In genomic region chr1:156652992-156653355, GRCh38 we compare ENCODE assay signal across 26 cellular contexts. TPM values are rescaled to one million over a fixed set of nuclear protein-coding genes. Genes with fewer than 3 reads are reported as not detected.
DNase-seq lines count a peak whose midpoint lies in the region; ATAC-seq, FAIRE-seq and TF ChIP-seq lines count a peak whose summit lies in the region.
"Had no signal": no experiment of that assay in that cellular context is flagged by ENCODE, and none has a peak within 500 bp of the region (broad histone marks: within the 10 kb centered on the region; RNA-seq: fewer than 3 reads in every experiment).

No MANE protein-coding gene starts in this region.

- no peak overlapping the region for H3K4me3 ChIP-seq in HepG2 (replicated peaks in 1 of 3; ENCODE audit: insufficient read depth in 1 of 3, low read depth in 2 of 3, low read length in 3 of 3)
- H3K4me3 ChIP-seq in right lobe of liver: no peak overlapping the region
- H3K4me3 ChIP-seq in osteoblast (ENCODE audit: insufficient read depth, low read length): no peak overlapping the region
- H3K4me3 ChIP-seq: BLaER1 had no signal

- in situ Hi-C loops in HepG2 (cut with HindIII; ENCODE audit: extremely low pct_ligation_motif_present, low pct_unique_long_range_greater_than_20kb): no loop called here

- no peaks in the 10 kb centered on the region for H3K9me3 Mint-ChIP-seq in endothelial cell (ENCODE audit: unreplicated experiment)
- H3K9me3 Mint-ChIP-seq: CD8-positive, alpha-beta memory T cell had no signal

- no peak for DNase-seq in HepG2 (ENCODE audit: low spot score)
- no peak for DNase-seq in right lobe of liver
- DNase-seq in endothelial cell (ENCODE audit: low spot score): no peak
- peak; percentile 38 for DNase-seq in osteoblast (ENCODE audit: insufficient read length, low spot score, missing footprints)
- no peak for DNase-seq in COLO668 (lab: John Stamatoyannopoulos, UW; ENCODE audit: unreplicated experiment)
- DNase-seq: 8988T; ACHN; BE2C; C1 segment of cervical spinal cord; Caco-2; Calu3; CD4-positive, alpha-beta memory T cell; CD4-positive, CD25-positive, alpha-beta regulatory T cell; CD8-positive, alpha-beta memory T cell; DMS79 treated with DMSO at 0.1 percent for 48 hours; GF-D8 had no signal

- TF ChIP-seq RAD21 in HepG2 (CRISPR knock-in tag; IDR thresholded peaks at IDR 0.05): no peak

- H4K20me1 ChIP-seq in HepG2 (ENCODE audit: insufficient read depth, low read length) (peaks cover 91% of the 10 kb centered on the region), osteoblast (ENCODE audit: insufficient read depth, low read length) (peaks cover 5% of the 10 kb centered on the region)

- TSS peak; percentile 8 for BruUV-seq in HepG2 (replicated peaks; lab: Mats Ljungman, UMichigan)

- 97% methylated on average over 9 of the region's 9 CpGs for WGBS in HepG2 (ENCODE audit: low lambda C conversion rate)
- 72% methylated on average over 9 of the region's 9 CpGs for WGBS in right lobe of liver (ENCODE audit: insufficient coverage, low coverage, low lambda C conversion rate, missing lambda C conversion rate)

- H3K79me2 ChIP-seq in HepG2 (ENCODE audit: insufficient read depth, low read length) (no peaks in the 10 kb centered on the region), osteoblast (ENCODE audit: insufficient read depth, low read length) (no peaks in the 10 kb centered on the region)

- H3K4me1 Mint-ChIP-seq in endothelial cell (ENCODE audit: unreplicated experiment): peaks cover 8% of the 10 kb centered on the region

- H3K4me1 ChIP-seq in HepG2 (ENCODE audit: insufficient read depth, low read length) (peaks cover 26% of the 10 kb centered on the region), right lobe of liver (peaks cover 0 to 3% (median 0%) of the 10 kb centered on the region in 4 donors), osteoblast (ENCODE audit: insufficient read depth, low read length) (peaks cover 6% of the 10 kb centered on the region)
- H3K4me1 ChIP-seq: Caco-2 had no signal

- H3K36me3 Mint-ChIP-seq in endothelial cell (ENCODE audit: low read depth, unreplicated experiment): peaks cover 13% of the 10 kb centered on the region
- H3K36me3 Mint-ChIP-seq: CD4-positive, alpha-beta memory T cell had no signal

- peak overlapping the region; percentile 26 for H3K4me3 Mint-ChIP-seq in endothelial cell (ENCODE audit: unreplicated experiment)
- H3K4me3 Mint-ChIP-seq: CD14-positive monocyte; CD4-positive, alpha-beta memory T cell; CD8-positive, alpha-beta memory T cell had no signal

- TF ChIP-seq CTCF in HepG2 (CRISPR knock-in tag; IDR thresholded peaks at IDR 0.05) (no peak), right lobe of liver (IDR thresholded peaks at IDR 0.05) (no peak), endothelial cell (IDR thresholded peaks at IDR 0.05; ENCODE audit: unreplicated experiment) (no peak), osteoblast (IDR thresholded peaks at IDR 0.05; ENCODE audit: extremely low read depth, low read depth, low read length) (no peak)

- no peak overlapping the region for H3K4me2 ChIP-seq in HepG2 (ENCODE audit: low read depth, low read length)
- no peak overlapping the region for H3K4me2 ChIP-seq in osteoblast (ENCODE audit: insufficient read depth, low read length)
- H3K4me2 ChIP-seq: BLaER1 had no signal

- H3K27me3 Mint-ChIP-seq in endothelial cell (ENCODE audit: unreplicated experiment): peaks cover 19% of the 10 kb centered on the region

- intact Hi-C loops in HepG2 (cut with micrococcal nuclease; ENCODE audit: unreplicated experiment): no loop called here
- intact Hi-C loops in right lobe of liver (cut with DNase I): no loop called here

- H3K27ac Mint-ChIP-seq in endothelial cell (ENCODE audit: unreplicated experiment): peak overlapping the region; percentile 3
- H3K27ac Mint-ChIP-seq: CD4-positive, CD25-positive, alpha-beta regulatory T cell had no signal

- H3K9me3 ChIP-seq in HepG2 (ENCODE audit: low read length): no peaks in the 10 kb centered on the region
- no peaks in the 10 kb centered on the region for H3K9me3 ChIP-seq in right lobe of liver
- H3K9me3 ChIP-seq in osteoblast (ENCODE audit: low read depth, low read length): no peaks in the 10 kb centered on the region
- H3K9me3 ChIP-seq: BE2C, BLaER1, Caco-2 had no signal

- no peak overlapping the region for H2AFZ ChIP-seq in HepG2 (ENCODE audit: low read length)
- H2AFZ ChIP-seq in osteoblast (ENCODE audit: low read length): no peak overlapping the region

- no peak overlapping the region for H3K9ac ChIP-seq in HepG2 (ENCODE audit: insufficient read depth, low read depth, low read length)
- H3K9ac ChIP-seq: BLaER1 had no signal

- TF ChIP-seq POLR2A in HepG2 (IDR thresholded peaks at IDR 0.05; ENCODE audit: insufficient read depth in 1 of 2, low read depth in 2 of 2, low read length in 2 of 2) (no peak), right lobe of liver (IDR thresholded peaks at IDR 0.05) (no peak)

- CTCF ChIA-PET in HepG2 (lab: Yijun Ruan, JAX; ENCODE audit: low intra/inter-chr PET ratio, low total read pairs): no interaction called here

- no peak overlapping the region for H3K27ac ChIP-seq in HepG2 (ENCODE audit: extremely low read length, insufficient read depth, low read length)
- H3K27ac ChIP-seq in right lobe of liver: no peak overlapping the region
- no peak overlapping the region for H3K27ac ChIP-seq in osteoblast (ENCODE audit: low read depth, low read length)
- H3K27ac ChIP-seq: BLaER1 had no signal

- H3K36me3 ChIP-seq in HepG2 (replicated peaks in 1 of 2; ENCODE audit: control insufficient read depth in 1 of 2, insufficient read depth in 2 of 2, low read length in 2 of 2) (0 out of 5 replicates have a peak, but pooled peaks cover 0 to 1% of the 10 kb centered on the region in 2 experiments), right lobe of liver (no peaks in the 10 kb centered on the region), osteoblast (ENCODE audit: insufficient read depth, low read length) (no peaks in the 10 kb centered on the region)
- H3K36me3 ChIP-seq: BE2C, BLaER1 had no signal

- no peak for TF ChIP-seq EP300 in HepG2 (IDR thresholded peaks at IDR 0.05; ENCODE audit: low read depth in 2 of 2, low read length in 2 of 2)
- no peak for TF ChIP-seq EP300 in HepG2 (CRISPR knock-in tag; IDR thresholded peaks at IDR 0.05; ENCODE audit: borderline replicate concordance)

- no peaks in the 10 kb centered on the region for H3K27me3 ChIP-seq in HepG2 (ENCODE audit: control insufficient read depth in 1 of 2, insufficient read depth in 2 of 2, low read length in 2 of 2)
- H3K27me3 ChIP-seq in right lobe of liver: no peaks in the 10 kb centered on the region
- H3K27me3 ChIP-seq in osteoblast (ENCODE audit: insufficient read depth, low read length): peaks cover 48% of the 10 kb centered on the region
- H3K27me3 ChIP-seq: BE2C had no signal

- ATAC-seq in HepG2: no peak
- no peak for ATAC-seq in right lobe of liver
- no peak for ATAC-seq in HG03025 (IDR thresholded peaks at IDR 0.05; ENCODE audit: low FRiP score, unreplicated experiment)

- no peak for FAIRE-seq in HepG2 (lab: Jason Lieb, UNC)
- FAIRE-seq: A204.1, D721Med, G401.6, GM12891, GM19239 had no signal

- POLR2A ChIA-PET in HepG2 (lab: Yijun Ruan, JAX): interaction anchor here (0.8 kb wide), 1 partner anchor 33 kb away, joined by 4 read pairs; no protein-coding TSS in a partner anchor

RNA-seq across cellular contexts. Expression of gene BCAN, which starts 11.1 kb away (rescaled TPM):
- not detected in 2 replicates for total RNA-seq in HepG2 (2016; rRNA removed; fragmentation: Illumina TruSeq; extraction: Trizol)
- total RNA-seq in HepG2 (2016; cell fraction: cytosol; rRNA removed; fragmentation: Illumina TruSeq; extraction: Trizol; ENCODE audit: low read depth): not detected in 2 replicates
- not detected in 2 replicates for total RNA-seq in HepG2 (2016; cell fraction: insoluble cytoplasmic fraction; rRNA removed; fragmentation: Illumina TruSeq; extraction: Trizol)
- not detected in 2 replicates for total RNA-seq in HepG2 (2016; cell fraction: membrane; rRNA removed; fragmentation: Illumina TruSeq; extraction: Trizol)
- not detected in 2 replicates for total RNA-seq in HepG2 (2016; cell fraction: nucleus; rRNA removed; fragmentation: Illumina TruSeq; extraction: Trizol)
- polyA plus RNA-seq in HepG2 (2011; rRNA removed): not detected in 2 replicates
- not detected in 2 replicates for polyA plus RNA-seq in HepG2 (2011; cell fraction: cytosol; rRNA removed)
- polyA plus RNA-seq in HepG2 (2011; cell fraction: nucleus; rRNA removed): 0.24 TPM in 1 of 2 replicates, not detected in the other
- 0.21 TPM in 2 replicates for polyA plus RNA-seq in HepG2 (2012)
- polyA plus RNA-seq in HepG2 (2016; cell fraction: cytosol; fragmentation: Illumina TruSeq; extraction: Trizol; ENCODE audit: low read depth): not detected in 2 replicates
- polyA plus RNA-seq in HepG2 (2016; cell fraction: insoluble cytoplasmic fraction; fragmentation: Illumina TruSeq; extraction: Trizol; ENCODE audit: low read depth): not detected in 2 replicates
- not detected in 2 replicates for polyA plus RNA-seq in HepG2 (2016; cell fraction: membrane; fragmentation: Illumina TruSeq; extraction: Trizol; ENCODE audit: low read depth)
- not detected in 2 replicates for polyA plus RNA-seq in HepG2 (2016; cell fraction: nucleus; fragmentation: Illumina TruSeq; extraction: Trizol; ENCODE audit: insufficient read depth, low read depth)
- not detected in 2 replicates for polyA minus RNA-seq in HepG2 (2011; rRNA and poly(A)+ RNA removed; ENCODE audit: low replicate concordance)
- not detected in 2 replicates for polyA minus RNA-seq in HepG2 (2011; cell fraction: cytosol; rRNA and poly(A)+ RNA removed)
- polyA minus RNA-seq in HepG2 (2011; cell fraction: nucleus; rRNA and poly(A)+ RNA removed): not detected in 2 replicates
- total RNA-seq in right lobe of liver: not detected
- 0.46 TPM for total RNA-seq in endothelial cell (ENCODE audit: unreplicated experiment)
- total RNA-seq in osteoblast: not detected in 2 replicates
- total RNA-seq: A673; Caco-2; Calu3; CD4-positive, alpha-beta memory T cell; CD4-positive, CD25-positive, alpha-beta regulatory T cell; CD8-positive, alpha-beta memory T cell had no signal
- polyA plus RNA-seq: AG04450; CD14-positive monocyte; CD4-positive, alpha-beta memory T cell; CD4-positive, CD25-positive, alpha-beta regulatory T cell; CD8-positive, alpha-beta memory T cell had no signal

RNA-seq across cellular contexts. Expression of gene NES, which starts 24.2 kb away (rescaled TPM):
- total RNA-seq in HepG2 (2016; rRNA removed; fragmentation: Illumina TruSeq; extraction: Trizol) (12.7 and 16.6 TPM in 2 replicates), right lobe of liver (1 to 10 TPM; 1.1 to 7.5 (median 2.6) TPM), endothelial cell (ENCODE audit: unreplicated experiment) (111 TPM), osteoblast (0.36 and 1.5 TPM in 2 replicates)
- 0.30 and 0.53 TPM in 2 replicates for total RNA-seq in HepG2 (2016; cell fraction: cytosol; rRNA removed; fragmentation: Illumina TruSeq; extraction: Trizol; ENCODE audit: low read depth)
- total RNA-seq in HepG2 (2016; cell fraction: insoluble cytoplasmic fraction; rRNA removed; fragmentation: Illumina TruSeq; extraction: Trizol): 9.1 and 18.2 TPM in 2 replicates
- 1.4 and 1.5 TPM in 2 replicates for total RNA-seq in HepG2 (2016; cell fraction: membrane; rRNA removed; fragmentation: Illumina TruSeq; extraction: Trizol)
- 11.7 and 13.1 TPM in 2 replicates for total RNA-seq in HepG2 (2016; cell fraction: nucleus; rRNA removed; fragmentation: Illumina TruSeq; extraction: Trizol)
- 1.7 and 2.5 TPM in 2 replicates for polyA plus RNA-seq in HepG2 (2011; rRNA removed)
- 1.1 and 1.2 TPM in 2 replicates for polyA plus RNA-seq in HepG2 (2011; cell fraction: cytosol; rRNA removed)
- 9.3 and 9.7 TPM in 2 replicates for polyA plus RNA-seq in HepG2 (2011; cell fraction: nucleus; rRNA removed)
- polyA plus RNA-seq in HepG2 (2012): 3.5 and 3.6 TPM in 2 replicates
- 0.32 and 0.38 TPM in 2 replicates for polyA plus RNA-seq in HepG2 (2016; cell fraction: cytosol; fragmentation: Illumina TruSeq; extraction: Trizol; ENCODE audit: low read depth)
- polyA plus RNA-seq in HepG2 (2016; cell fraction: insoluble cytoplasmic fraction; fragmentation: Illumina TruSeq; extraction: Trizol; ENCODE audit: low read depth): 8.6 and 10.8 TPM in 2 replicates
- 0.46 and 0.93 TPM in 2 replicates for polyA plus RNA-seq in HepG2 (2016; cell fraction: membrane; fragmentation: Illumina TruSeq; extraction: Trizol; ENCODE audit: low read depth)
- polyA plus RNA-seq in HepG2 (2016; cell fraction: nucleus; fragmentation: Illumina TruSeq; extraction: Trizol; ENCODE audit: insufficient read depth, low read depth): 27.3 and 27.7 TPM in 2 replicates
- polyA minus RNA-seq in HepG2 (2011; rRNA and poly(A)+ RNA removed; ENCODE audit: low replicate concordance): 0.91 and 2.7 TPM in 2 replicates
- 2.4 and 2.5 TPM in 2 replicates for polyA minus RNA-seq in HepG2 (2011; cell fraction: cytosol; rRNA and poly(A)+ RNA removed)
- 1.5 and 1.7 TPM in 2 replicates for polyA minus RNA-seq in HepG2 (2011; cell fraction: nucleus; rRNA and poly(A)+ RNA removed)
- total RNA-seq: CD4-positive, alpha-beta memory T cell; CD8-positive, alpha-beta memory T cell had no signal
- polyA plus RNA-seq: CD14-positive monocyte; CD4-positive, alpha-beta memory T cell; CD4-positive, CD25-positive, alpha-beta regulatory T cell; CD8-positive, alpha-beta memory T cell had no signal

RNA-seq across cellular contexts. Expression of gene HAPLN2, which starts 33.8 kb away (rescaled TPM):
- not detected in 2 replicates for total RNA-seq in HepG2 (2016; rRNA removed; fragmentation: Illumina TruSeq; extraction: Trizol)
- not detected in 2 replicates for total RNA-seq in HepG2 (2016; cell fraction: cytosol; rRNA removed; fragmentation: Illumina TruSeq; extraction: Trizol; ENCODE audit: low read depth)
- not detected in 2 replicates for total RNA-seq in HepG2 (2016; cell fraction: insoluble cytoplasmic fraction; rRNA removed; fragmentation: Illumina TruSeq; extraction: Trizol)
- not detected in 2 replicates for total RNA-seq in HepG2 (2016; cell fraction: membrane; rRNA removed; fragmentation: Illumina TruSeq; extraction: Trizol)
- total RNA-seq in HepG2 (2016; cell fraction: nucleus; rRNA removed; fragmentation: Illumina TruSeq; extraction: Trizol): not detected in 2 replicates
- 0.09 TPM in 1 of 2 replicates, not detected in the other for polyA plus RNA-seq in HepG2 (2011; rRNA removed)
- not detected in 2 replicates for polyA plus RNA-seq in HepG2 (2011; cell fraction: cytosol; rRNA removed)
- polyA plus RNA-seq in HepG2 (2011; cell fraction: nucleus; rRNA removed): 0.40 and 0.62 TPM in 2 replicates
- 0.19 TPM in 1 of 2 replicates, not detected in the other for polyA plus RNA-seq in HepG2 (2012)
- not detected in 2 replicates for polyA plus RNA-seq in HepG2 (2016; cell fraction: cytosol; fragmentation: Illumina TruSeq; extraction: Trizol; ENCODE audit: low read depth)
- not detected in 2 replicates for polyA plus RNA-seq in HepG2 (2016; cell fraction: insoluble cytoplasmic fraction; fragmentation: Illumina TruSeq; extraction: Trizol; ENCODE audit: low read depth)
- polyA plus RNA-seq in HepG2 (2016; cell fraction: membrane; fragmentation: Illumina TruSeq; extraction: Trizol; ENCODE audit: low read depth): not detected in 2 replicates
- polyA plus RNA-seq in HepG2 (2016; cell fraction: nucleus; fragmentation: Illumina TruSeq; extraction: Trizol; ENCODE audit: insufficient read depth, low read depth): not detected in 2 replicates
- not detected in 2 replicates for polyA minus RNA-seq in HepG2 (2011; rRNA and poly(A)+ RNA removed; ENCODE audit: low replicate concordance)
- not detected in 2 replicates for polyA minus RNA-seq in HepG2 (2011; cell fraction: cytosol; rRNA and poly(A)+ RNA removed)
- polyA minus RNA-seq in HepG2 (2011; cell fraction: nucleus; rRNA and poly(A)+ RNA removed): not detected in 2 replicates
- not detected for total RNA-seq in right lobe of liver
- 1.3 TPM for total RNA-seq in endothelial cell (ENCODE audit: unreplicated experiment)
- total RNA-seq in osteoblast: not detected in 2 replicates
- total RNA-seq: A673; Caco-2; Calu3; CD4-positive, alpha-beta memory T cell; CD4-positive, CD25-positive, alpha-beta regulatory T cell; CD8-positive, alpha-beta memory T cell had no signal
- polyA plus RNA-seq: AG04450; CD14-positive monocyte; CD4-positive, alpha-beta memory T cell; CD4-positive, CD25-positive, alpha-beta regulatory T cell; CD8-positive, alpha-beta memory T cell had no signal

RNA-seq across cellular contexts. Expression of gene GPATCH4, which starts 51.7 kb away (rescaled TPM):
- 37.9 and 43.4 TPM in 2 replicates for total RNA-seq in HepG2 (2016; rRNA removed; fragmentation: Illumina TruSeq; extraction: Trizol)
- total RNA-seq in HepG2 (2016; cell fraction: cytosol; rRNA removed; fragmentation: Illumina TruSeq; extraction: Trizol; ENCODE audit: low read depth): 7.3 and 7.7 TPM in 2 replicates
- 37.1 and 46.1 TPM in 2 replicates for total RNA-seq in HepG2 (2016; cell fraction: insoluble cytoplasmic fraction; rRNA removed; fragmentation: Illumina TruSeq; extraction: Trizol)
- total RNA-seq in HepG2 (2016; cell fraction: membrane; rRNA removed; fragmentation: Illumina TruSeq; extraction: Trizol): 22.7 and 24.7 TPM in 2 replicates
- total RNA-seq in HepG2 (2016; cell fraction: nucleus; rRNA removed; fragmentation: Illumina TruSeq; extraction: Trizol): 36.6 and 38.1 TPM in 2 replicates
- 19.2 and 20.0 TPM in 2 replicates for polyA plus RNA-seq in HepG2 (2011; rRNA removed)
- 13.1 and 21.0 TPM in 2 replicates for polyA plus RNA-seq in HepG2 (2011; cell fraction: cytosol; rRNA removed)
- 13.5 and 17.3 TPM in 2 replicates for polyA plus RNA-seq in HepG2 (2011; cell fraction: nucleus; rRNA removed)
- 26.6 and 33.5 TPM in 2 replicates for polyA plus RNA-seq in HepG2 (2012)
- polyA plus RNA-seq in HepG2 (2016; cell fraction: cytosol; fragmentation: Illumina TruSeq; extraction: Trizol; ENCODE audit: low read depth): 11.1 and 11.2 TPM in 2 replicates
- polyA plus RNA-seq in HepG2 (2016; cell fraction: insoluble cytoplasmic fraction; fragmentation: Illumina TruSeq; extraction: Trizol; ENCODE audit: low read depth): 79.1 and 79.7 TPM in 2 replicates
- 22.9 and 25.6 TPM in 2 replicates for polyA plus RNA-seq in HepG2 (2016; cell fraction: membrane; fragmentation: Illumina TruSeq; extraction: Trizol; ENCODE audit: low read depth)
- polyA plus RNA-seq in HepG2 (2016; cell fraction: nucleus; fragmentation: Illumina TruSeq; extraction: Trizol; ENCODE audit: insufficient read depth, low read depth): 59.3 and 65.1 TPM in 2 replicates
- polyA minus RNA-seq in HepG2 (2011; rRNA and poly(A)+ RNA removed; ENCODE audit: low replicate concordance): 24.3 and 141 TPM in 2 replicates
- polyA minus RNA-seq in HepG2 (2011; cell fraction: cytosol; rRNA and poly(A)+ RNA removed): 9.7 and 9.9 TPM in 2 replicates
- 46.1 and 51.0 TPM in 2 replicates for polyA minus RNA-seq in HepG2 (2011; cell fraction: nucleus; rRNA and poly(A)+ RNA removed)
- total RNA-seq in right lobe of liver: 10 to 100 TPM in 4 of 6 experiments, 1 to 10 TPM in 2; 7.0 to 25.3 (median 12.4) TPM
- 18.6 TPM for total RNA-seq in endothelial cell (ENCODE audit: unreplicated experiment)
- total RNA-seq in osteoblast: 8.0 and 11.2 TPM in 2 replicates

RNA-seq across cellular contexts. Expression of gene CRABP2, which starts 52.4 kb away (rescaled TPM):
- total RNA-seq in HepG2 (2016; rRNA removed; fragmentation: Illumina TruSeq; extraction: Trizol): 0.21 and 0.60 TPM in 2 replicates
- not detected in 2 replicates for total RNA-seq in HepG2 (2016; cell fraction: cytosol; rRNA removed; fragmentation: Illumina TruSeq; extraction: Trizol; ENCODE audit: low read depth)
- total RNA-seq in HepG2 (2016; cell fraction: insoluble cytoplasmic fraction; rRNA removed; fragmentation: Illumina TruSeq; extraction: Trizol): 0.28 TPM in 1 of 2 replicates, not detected in the other
- total RNA-seq in HepG2 (2016; cell fraction: membrane; rRNA removed; fragmentation: Illumina TruSeq; extraction: Trizol): not detected in 2 replicates
- not detected in 2 replicates for total RNA-seq in HepG2 (2016; cell fraction: nucleus; rRNA removed; fragmentation: Illumina TruSeq; extraction: Trizol)
- polyA plus RNA-seq in HepG2 (2011; rRNA removed): 0.37 and 0.40 TPM in 2 replicates
- polyA plus RNA-seq in HepG2 (2011; cell fraction: cytosol; rRNA removed): 0.14 and 0.16 TPM in 2 replicates
- polyA plus RNA-seq in HepG2 (2011; cell fraction: nucleus; rRNA removed): 0.50 and 0.85 TPM in 2 replicates
- polyA plus RNA-seq in HepG2 (2012): 1.3 TPM in 1 of 2 replicates, not detected in the other
- 0.24 TPM in 1 of 2 replicates, not detected in the other for polyA plus RNA-seq in HepG2 (2016; cell fraction: cytosol; fragmentation: Illumina TruSeq; extraction: Trizol; ENCODE audit: low read depth)
- 0.57 and 0.99 TPM in 2 replicates for polyA plus RNA-seq in HepG2 (2016; cell fraction: insoluble cytoplasmic fraction; fragmentation: Illumina TruSeq; extraction: Trizol; ENCODE audit: low read depth)
- not detected in 2 replicates for polyA plus RNA-seq in HepG2 (2016; cell fraction: membrane; fragmentation: Illumina TruSeq; extraction: Trizol; ENCODE audit: low read depth)
- polyA plus RNA-seq in HepG2 (2016; cell fraction: nucleus; fragmentation: Illumina TruSeq; extraction: Trizol; ENCODE audit: insufficient read depth, low read depth): 0.51 and 1.8 TPM in 2 replicates
- 1.2 TPM in 1 of 2 replicates, not detected in the other for polyA minus RNA-seq in HepG2 (2011; rRNA and poly(A)+ RNA removed; ENCODE audit: low replicate concordance)
- not detected in 2 replicates for polyA minus RNA-seq in HepG2 (2011; cell fraction: cytosol; rRNA and poly(A)+ RNA removed)
- not detected in 2 replicates for polyA minus RNA-seq in HepG2 (2011; cell fraction: nucleus; rRNA and poly(A)+ RNA removed)
- total RNA-seq in right lobe of liver: under 1 TPM in 1 of 6 experiments, not detected in 5; 0.24 TPM
- total RNA-seq in endothelial cell (ENCODE audit: unreplicated experiment): 9.5 TPM
- total RNA-seq in osteoblast: 9.1 and 16.6 TPM in 2 replicates
- polyA plus RNA-seq: CD4-positive, CD25-positive, alpha-beta regulatory T cell; CD8-positive, alpha-beta memory T cell had no signal
